8 cellular contexts compared by ENCODE assay signal in the genomic region with DNA sequence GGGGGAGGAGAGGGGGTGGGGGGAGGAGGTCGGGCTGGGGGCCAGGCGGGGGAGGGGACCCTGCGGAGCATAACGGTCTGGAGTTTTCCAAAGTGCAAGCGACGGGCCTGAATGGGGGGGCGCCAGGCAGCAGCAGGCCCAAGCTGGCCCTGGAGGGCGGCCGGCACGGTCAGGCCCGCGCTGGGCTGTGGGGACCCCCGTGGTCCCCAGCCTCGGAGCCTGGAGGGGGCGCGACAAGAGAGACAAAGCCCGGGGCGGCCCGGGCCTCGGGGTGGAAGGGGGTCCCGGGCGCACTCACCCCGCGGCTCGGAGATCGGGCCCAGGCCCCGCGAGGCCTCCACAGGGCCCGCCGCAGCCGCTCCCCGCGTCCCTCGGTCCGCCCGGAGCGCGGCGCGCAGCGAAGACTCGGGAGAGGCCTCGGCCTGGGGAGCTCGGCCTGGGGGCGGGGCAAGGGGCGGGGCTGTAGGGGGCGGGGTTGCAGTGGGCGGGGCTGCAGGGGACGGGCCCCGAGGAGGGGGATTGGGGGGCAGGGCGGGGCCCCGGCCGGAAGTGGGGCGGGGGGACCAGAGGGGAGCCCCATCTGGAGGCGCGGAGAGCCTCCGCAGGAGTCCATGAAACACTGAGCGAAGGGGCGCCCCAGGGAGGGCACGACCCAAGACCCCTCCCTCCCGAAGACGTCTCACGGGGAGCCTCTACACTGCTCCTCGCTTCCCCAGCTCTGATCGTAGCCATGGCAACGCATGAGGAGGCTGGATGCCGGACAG. TPM values are rescaled to one million over a fixed set of nuclear protein-coding genes. Genes with fewer than 3 reads are reported as not detected.
DNase-seq lines count a peak whose midpoint lies in the region; ATAC-seq lines count a peak whose summit lies in the region.

No MANE protein-coding gene starts in this region.

- DNase-seq in GM04504 (ENCODE audit: low read depth) (peak; percentile 68), NCI-H1092 (lab: John Stamatoyannopoulos, UW) (peak; percentile 54), AML-193 (lab: John Stamatoyannopoulos, UW) (no peak)
- peak; percentile 39 for DNase-seq in activated CD8-positive, alpha-beta T cell treated with anti-CD3 and anti-CD28 coated beads, Interleukin-2, amount 10 ng/mL, durations not matched to agents 7 days and 5 days
- peak; percentile 27 for DNase-seq in stimulated activated CD8-positive, alpha-beta memory T cell treated with anti-CD3 and anti-CD28 coated beads, Interleukin-12 subunit alpha, Interleukin-12 subunit beta, amount 100 ng/mL, for 4 hours (ENCODE audit: low read depth)

- no peaks in the 10 kb centered on the region for H3K4me1 Mint-ChIP-seq in activated CD8-positive, alpha-beta T cell treated with anti-CD3 and anti-CD28 coated beads, Interleukin-2, amount 10 ng/mL, durations not matched to agents 7 days and 5 days (ENCODE audit: low read depth)

- peak overlapping the region; percentile 55 for H3K9ac ChIP-seq in endocrine pancreas (ENCODE audit: control insufficient read depth, insufficient read depth, low read length)

- peak overlapping the region; percentile 86 for H3K27ac ChIP-seq in mesodermal cell (ENCODE audit: low read depth, low read length, severe bottlenecking)

- H3K27me3 ChIP-seq in endocrine pancreas (ENCODE audit: control insufficient read depth, insufficient read depth, low read length): no peaks in the 10 kb centered on the region

- no peak overlapping the region for H3K27ac Mint-ChIP-seq in activated CD8-positive, alpha-beta T cell treated with anti-CD3 and anti-CD28 coated beads, Interleukin-2, amount 10 ng/mL, durations not matched to agents 7 days and 5 days

- H3K4me3 ChIP-seq in endocrine pancreas (ENCODE audit: control insufficient read depth, insufficient read depth, low read length): no peak overlapping the region
- peak overlapping the region; percentile 73 for H3K4me3 ChIP-seq in mesodermal cell (ENCODE audit: extremely low read depth, insufficient read depth, low read length, poor library complexity, severe bottlenecking)

- no peaks in the 10 kb centered on the region for H3K36me3 Mint-ChIP-seq in activated CD8-positive, alpha-beta T cell treated with anti-CD3 and anti-CD28 coated beads, Interleukin-2, amount 10 ng/mL, durations not matched to agents 7 days and 5 days (ENCODE audit: low read depth)

- peak; percentile 72 for ATAC-seq in activated CD8-positive, alpha-beta T cell treated with anti-CD3 and anti-CD28 coated beads, Interleukin-2, amount 10 ng/mL, durations not matched to agents 7 days and 5 days
- ATAC-seq in HG03280 (IDR thresholded peaks at IDR 0.05; ENCODE audit: unreplicated experiment): no peak

- H3K36me3 ChIP-seq in endocrine pancreas (ENCODE audit: control insufficient read depth, insufficient read depth, low read length) (no peaks in the 10 kb centered on the region), mesodermal cell (ENCODE audit: control insufficient read depth, insufficient read depth, low read length) (no peaks in the 10 kb centered on the region)

- WGBS in mesodermal cell (ENCODE audit: insufficient coverage in 2 of 2), 2 experiments: 0% methylated on average over 20 to 23 of the region's 67 CpGs

- peaks cover 17% of the 10 kb centered on the region for H3K27me3 Mint-ChIP-seq in activated CD8-positive, alpha-beta T cell treated with anti-CD3 and anti-CD28 coated beads, Interleukin-2, amount 10 ng/mL, durations not matched to agents 7 days and 5 days (ENCODE audit: low read depth)

- H3K9me3 ChIP-seq in endocrine pancreas (ENCODE audit: control insufficient read depth, low read length): no peaks in the 10 kb centered on the region
- H3K9me3 ChIP-seq in mesodermal cell (ENCODE audit: control insufficient read depth, low read length): no peaks in the 10 kb centered on the region

- H3K4me1 ChIP-seq in endocrine pancreas (ENCODE audit: control insufficient read depth, insufficient read depth, low read length) (no peaks in the 10 kb centered on the region), mesodermal cell (ENCODE audit: control insufficient read depth, insufficient read depth, low read length, poor library complexity, severe bottlenecking) (peaks cover 8% of the 10 kb centered on the region)

- POLR2A ChIA-PET in activated CD8-positive, alpha-beta T cell treated with anti-CD3 and anti-CD28 coated beads, Interleukin-2, amount 10 ng/mL, durations not matched to agents 7 days and 5 days (lab: Charles Lee): no interaction called here

- CTCF ChIA-PET in activated CD8-positive, alpha-beta T cell treated with anti-CD3 and anti-CD28 coated beads, Interleukin-2, amount 10 ng/mL, durations not matched to agents 7 days and 5 days (lab: Charles Lee): no interaction called here

- H3K9me3 Mint-ChIP-seq in activated CD8-positive, alpha-beta T cell treated with anti-CD3 and anti-CD28 coated beads, Interleukin-2, amount 10 ng/mL, durations not matched to agents 7 days and 5 days (ENCODE audit: insufficient read depth): no peaks in the 10 kb centered on the region

- H3K4me3 Mint-ChIP-seq in activated CD8-positive, alpha-beta T cell treated with anti-CD3 and anti-CD28 coated beads, Interleukin-2, amount 10 ng/mL, durations not matched to agents 7 days and 5 days: no peak overlapping the region

RNA-seq across cellular contexts. Expression of a gene that starts 47.6 kb away (rescaled TPM):
- total RNA-seq in activated CD8-positive, alpha-beta T cell treated with anti-CD3 and anti-CD28 coated beads, Interleukin-2, amount 10 ng/mL, durations not matched to agents 7 days and 5 days: under 1 TPM in 1 of 2 experiments, not detected in 1; 0.05 TPM
- 78.1 TPM for polyA plus RNA-seq in mesodermal cell (2013, experiment 1 of 2)
- 61.3 TPM for polyA plus RNA-seq in mesodermal cell (2013, experiment 2 of 2)

Comparison
In these comparisons a context has a peak if more than half of its experiments do, and no peak if none do; other contexts are left out.
1. DNase-seq: peak in GM04504 (single experiment), NCI-H1092 (single experiment), activated CD8-positive, alpha-beta T cell treated with anti-CD3 and anti-CD28 coated beads, Interleukin-2, amount 10 ng/mL, durations not matched to agents 7 days and 5 days (single experiment) and stimulated activated CD8-positive, alpha-beta memory T cell treated with anti-CD3 and anti-CD28 coated beads, Interleukin-12 subunit alpha, Interleukin-12 subunit beta, amount 100 ng/mL, for 4 hours (single experiment); none in AML-193 (0 of 2).